16 cellular contexts compared by ENCODE assay signal in the genomic region with DNA sequence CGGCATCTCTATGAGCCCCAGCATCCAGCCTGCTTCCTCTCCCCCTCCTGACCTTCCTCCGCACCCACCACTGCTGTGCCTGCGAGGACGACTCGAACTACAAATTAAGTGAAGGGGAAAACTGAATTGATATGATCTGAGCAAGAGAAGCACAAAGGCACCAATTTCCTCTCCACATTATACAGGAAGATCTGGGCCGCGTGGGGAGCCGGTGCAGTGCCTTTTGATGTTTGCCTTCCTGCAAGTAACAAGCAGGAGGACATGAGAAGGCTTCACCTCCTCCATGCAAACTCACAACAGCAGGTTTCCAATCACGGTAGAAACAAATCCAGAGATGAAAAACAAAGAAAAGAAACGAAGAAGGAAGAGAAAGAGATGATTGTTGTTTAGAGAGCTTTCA. TPM values are rescaled to one million over a fixed set of nuclear protein-coding genes. Genes with fewer than 3 reads are reported as not detected.
DNase-seq lines count a peak whose midpoint lies in the region; ATAC-seq and TF ChIP-seq lines count a peak whose summit lies in the region.
"Had no signal": no experiment of that assay in that cellular context is flagged by ENCODE, and none has a peak within 500 bp of the region (broad histone marks: within the 10 kb centered on the region; RNA-seq: fewer than 3 reads in every experiment).

No MANE protein-coding gene starts in this region.

- peaks cover 5% of the 10 kb centered on the region for H3K4me1 Mint-ChIP-seq in endothelial cell (ENCODE audit: unreplicated experiment)

- no peaks in the 10 kb centered on the region for H3K36me3 Mint-ChIP-seq in endothelial cell (ENCODE audit: low read depth, unreplicated experiment)
- H3K36me3 Mint-ChIP-seq: CD4-positive, alpha-beta memory T cell had no signal

- 0 out of 2 replicates have a peak overlapping the region, but pooled peaks have one; percentile 3 for H3K4me3 ChIP-seq in Jurkat, Clone E6-1 (ENCODE audit: low read length)
- H3K4me3 ChIP-seq: HAP-1 had no signal

- ATAC-seq in GM21717 (IDR thresholded peaks at IDR 0.05; ENCODE audit: unreplicated experiment) = no peak
- ATAC-seq in HG03460 (IDR thresholded peaks at IDR 0.05; ENCODE audit: unreplicated experiment) = no peak
- no peak for ATAC-seq in GM21526 (IDR thresholded peaks at IDR 0.05; ENCODE audit: low FRiP score, unreplicated experiment)

- DNase-seq in Jurkat, Clone E6-1 (ENCODE audit: low read depth, low spot score) = peak; percentile 83
- DNase-seq in NCI-H2227 (lab: John Stamatoyannopoulos, UW; ENCODE audit: unreplicated experiment) (peak; percentile 55), endothelial cell (ENCODE audit: low spot score) (peak; percentile 16), NCI-H524 treated with DMSO at 0.1 percent for 48 hours (lab: John Stamatoyannopoulos, UW) (no peak)
- DNase-seq: C1 segment of cervical spinal cord; Calu3; CD4-positive, alpha-beta memory T cell; COR-L47; DMS53; DMS79 treated with DMSO at 0.1 percent for 48 hours; GOT3; HFFc6 had no signal

- no peak for TF ChIP-seq CTCF in endothelial cell (IDR thresholded peaks at IDR 0.05; ENCODE audit: unreplicated experiment)

- no peak overlapping the region for H3K4me3 Mint-ChIP-seq in endothelial cell (ENCODE audit: unreplicated experiment)
- H3K4me3 Mint-ChIP-seq: CD4-positive, alpha-beta memory T cell; HFFc6 had no signal

- no peak overlapping the region for H3K27ac Mint-ChIP-seq in endothelial cell (ENCODE audit: unreplicated experiment)
- H3K27ac Mint-ChIP-seq: CD4-positive, alpha-beta memory T cell; HFFc6 had no signal

- no peaks in the 10 kb centered on the region for H3K9me3 Mint-ChIP-seq in endothelial cell (ENCODE audit: unreplicated experiment)
- H3K9me3 Mint-ChIP-seq: HFFc6 had no signal

- peaks cover 1% of the 10 kb centered on the region for H3K27me3 Mint-ChIP-seq in endothelial cell (ENCODE audit: unreplicated experiment)

RNA-seq across cellular contexts. Expression of a gene that starts 57.8 kb away (rescaled TPM):
- polyA plus RNA-seq in Jurkat, Clone E6-1 (2012; ENCODE audit: insufficient read depth, insufficient read length) = not detected
- total RNA-seq in endothelial cell (ENCODE audit: unreplicated experiment) = 422 TPM
- total RNA-seq: Calu3 had no signal
- polyA plus RNA-seq: CD4-positive, alpha-beta memory T cell had no signal
